In genomic region chr2:21042958-21043743, GRCh38 we compare ENCODE assay signal across 8 cellular contexts. TPM values are rescaled to one million over a fixed set of nuclear protein-coding genes. Genes with fewer than 3 reads are reported as not detected.
DNase-seq lines count a peak whose midpoint lies in the region; ATAC-seq, FAIRE-seq and TF ChIP-seq lines count a peak whose summit lies in the region.

No MANE protein-coding gene starts in this region.

- H3K36me3 ChIP-seq in GM06990 (ENCODE audit: control insufficient read depth, insufficient read depth, low read length) (no peaks in the 10 kb centered on the region), breast epithelium (no peaks in the 10 kb centered on the region), MG63 (no peaks in the 10 kb centered on the region)

- H3K4me1 ChIP-seq in breast epithelium = no peaks in the 10 kb centered on the region

- no peaks in the 10 kb centered on the region; the same call in 1 of the 2 replicates for H3K27me3 ChIP-seq in GM06990 (replicated peaks; ENCODE audit: control insufficient read depth, insufficient read depth, low read length)
- H3K27me3 ChIP-seq in breast epithelium = peaks cover 0 to 28% of the 10 kb centered on the region in 2 donors
- H3K27me3 ChIP-seq in MG63 = no peaks in the 10 kb centered on the region

- intact Hi-C loops in breast epithelium (cut with DNase I; ENCODE audit: low total_unique reads) = no loop called here

- DNase-seq in GM06990 (ENCODE audit: extremely low read depth, insufficient read length) (peak; percentile 34), LHCN-M2 (ENCODE audit: low read depth) (peak; percentile 26), breast epithelium (ENCODE audit: low spot score in 2 of 2) (peak in 1 of 2 donors; percentile 72), inferior parietal cortex (ENCODE audit: extremely low spot score) (peak; percentile 77), MG63 (no peak)
- DNase-seq in stimulated activated CD4-positive, alpha-beta T cell treated with anti-CD3 and anti-CD28 coated beads, Interleukin-15, amount 100 ng/mL, for 24 hours = peak; percentile 66

- TF ChIP-seq POLR2A in breast epithelium (IDR thresholded peaks at IDR 0.05) = no peak

- H3K27ac ChIP-seq in breast epithelium = no peak overlapping the region

- no peaks in the 10 kb centered on the region for H3K9me3 ChIP-seq in breast epithelium
- no peaks in the 10 kb centered on the region for H3K9me3 ChIP-seq in MG63

- H3K4me3 ChIP-seq in GM06990 (replicated peaks; ENCODE audit: low read depth, low read length) (no peak overlapping the region), breast epithelium (peak overlapping the region in 2 of 3 donors; percentile 8 to 36), MG63 (no peak overlapping the region)

- peak; percentile 95 for TF ChIP-seq CTCF in GM06990 (IDR thresholded peaks at IDR 0.05; ENCODE audit: insufficient read depth, low read length, poor library complexity, severe bottlenecking)
- TF ChIP-seq CTCF in breast epithelium (IDR thresholded peaks at IDR 0.05) = peak; percentile 65 to 94 (median 93)

- peak; percentile 91 for ATAC-seq in GM21723 (IDR thresholded peaks at IDR 0.05; ENCODE audit: unreplicated experiment)

- FAIRE-seq in TTC549 (lab: Jason Lieb, UNC) = peak; percentile 17

RNA-seq across cellular contexts. Expression of gene APOB, which starts 0.7 kb away (rescaled TPM):
- total RNA-seq in LHCN-M2 (2014; rRNA removed) (not detected in 2 replicates), breast epithelium (1 to 10 TPM; 3.2 to 5.6 (median 4.3) TPM)
- polyA plus RNA-seq in LHCN-M2 (2012) = not detected
- not detected in 2 replicates for total RNA-seq in MG63 (2014; rRNA removed; shearing (Covaris generic); ENCODE audit: low replicate concordance)

Comparison
In these comparisons a context has a peak if more than half of its experiments do, and no peak if none do; other contexts are left out.
1. H3K4me3 ChIP-seq: peak in breast epithelium (2 of 3); none in GM06990 (single experiment) and MG63 (single experiment).